ENCODE assay signal across 9 cellular contexts in genomic region chr16:57041182-57042156, GRCh38. TPM values are rescaled to one million over a fixed set of nuclear protein-coding genes. Genes with fewer than 3 reads are reported as not detected.
DNase-seq lines count a peak whose midpoint lies in the region; ATAC-seq, FAIRE-seq and TF ChIP-seq lines count a peak whose summit lies in the region.
"Had no signal": no experiment of that assay in that cellular context is flagged by ENCODE, and none has a peak within 500 bp of the region (broad histone marks: within the 10 kb centered on the region; RNA-seq: fewer than 3 reads in every experiment).

No MANE protein-coding gene starts in this region.

- H3K27me3 ChIP-seq in vagina (no peaks in the 10 kb centered on the region), pancreas (no peaks in the 10 kb centered on the region)

- H3K36me3 Mint-ChIP-seq in naive thymus-derived CD8-positive, alpha-beta T cell = peaks cover 0 to 71% (median 22%) of the 10 kb centered on the region in 3 donors

- H3K4me3 ChIP-seq in vagina (no peak overlapping the region), pancreas (no peak overlapping the region)

- ATAC-seq in HG03159 (IDR thresholded peaks at IDR 0.05; ENCODE audit: unreplicated experiment) (peak; percentile 32), pancreas (no peak)
- peak; percentile 78 to 91 for ATAC-seq in naive thymus-derived CD8-positive, alpha-beta T cell

- FAIRE-seq in RCC 7860 (lab: Jason Lieb, UNC) (no peak), pancreas (lab: Jason Lieb, UNC) (no peak)

- no peaks in the 10 kb centered on the region for H3K9me3 ChIP-seq in vagina
- no peaks in the 10 kb centered on the region for H3K9me3 ChIP-seq in pancreas

- H3K27me3 Mint-ChIP-seq in naive thymus-derived CD8-positive, alpha-beta T cell = no peaks in the 10 kb centered on the region

- H3K4me1 ChIP-seq in vagina = no peaks in the 10 kb centered on the region
- no peaks in the 10 kb centered on the region for H3K4me1 ChIP-seq in pancreas

- no peak for TF ChIP-seq CTCF in vagina (IDR thresholded peaks at IDR 0.05)
- TF ChIP-seq CTCF in pancreas (IDR thresholded peaks at IDR 0.05) = no peak

- WGBS in pancreas, 2 donors = 83 to 88% methylated on average over 12 of the region's 12 CpGs

- TF ChIP-seq POLR2A in GM19099 (IDR thresholded peaks at IDR 0.05; ENCODE audit: extremely low read depth, insufficient read length, low read depth) (peak; percentile 41), vagina (IDR thresholded peaks at IDR 0.05) (no peak)

- H3K4me1 Mint-ChIP-seq in naive thymus-derived CD8-positive, alpha-beta T cell = peaks cover 47 to 91% (median 87%) of the 10 kb centered on the region in 4 donors

- POLR2A ChIA-PET in naive thymus-derived CD8-positive, alpha-beta T cell (lab: Charles Lee) = interaction anchor here (0.6 to 13.2 kb wide), 27 partner anchors 10 to 112 kb away, joined by 3 to 319 read pairs (median 4); partner anchors contain the start of gene NLRC5

- H3K27ac ChIP-seq in vagina (no peak overlapping the region), pancreas (no peak overlapping the region)

- H3K36me3 ChIP-seq in vagina = peaks cover 0 to 14% of the 10 kb centered on the region in 2 donors
- H3K36me3 ChIP-seq in pancreas = no peaks in the 10 kb centered on the region

- intact Hi-C loops in vagina (cut with DNase I) (loop anchor here (10.0 kb wide), 1 partner anchor 177 kb away; the partner anchor contains the start of gene SLC12A3), pancreas (cut with DNase I) (no loop called here)

- H3K4me3 Mint-ChIP-seq in naive thymus-derived CD8-positive, alpha-beta T cell = peak overlapping the region; percentile 75 to 91 (median 86)

- DNase-seq in activated CD8-positive, alpha-beta memory T cell treated with anti-CD3 and anti-CD28 coated beads for 48 hours (ENCODE audit: low read depth in 2 of 3, low spot score in 2 of 3) = peak; percentile 53 to 75 (median 69)
- peak; percentile 50 to 92 (median 81) for DNase-seq in naive thymus-derived CD8-positive, alpha-beta T cell
- no peak for DNase-seq in RCC 7860 (ENCODE audit: low spot score)
- no peak for DNase-seq in vagina (ENCODE audit: extremely low spot score in 2 of 2)
- DNase-seq in pancreas = no peak
- no peak for DNase-seq in inferior parietal cortex (ENCODE audit: extremely low spot score)
- DNase-seq: left cardiac atrium had no signal

- H3K27ac Mint-ChIP-seq in naive thymus-derived CD8-positive, alpha-beta T cell = peak overlapping the region; percentile 95 to 100 (median 97)

- no peaks in the 10 kb centered on the region for H3K9me3 Mint-ChIP-seq in naive thymus-derived CD8-positive, alpha-beta T cell

RNA-seq across cellular contexts. Expression of gene CPNE2, which starts 50.9 kb away (rescaled TPM):
- 10 to 100 TPM in 1 of 2 experiments, 1 to 10 TPM in 1; 9.6 to 10.3 TPM for total RNA-seq in naive thymus-derived CD8-positive, alpha-beta T cell
- polyA plus RNA-seq in naive thymus-derived CD8-positive, alpha-beta T cell = 10 to 100 TPM; 26.8 to 60.4 (median 30.4) TPM
- total RNA-seq in vagina (40.3 TPM), pancreas (10 to 100 TPM in 1 of 6 donors, 1 to 10 TPM in 5; 3.2 to 12.4 (median 4.3) TPM)
- 10 to 100 TPM; 14.8 to 17.1 TPM for polyA plus RNA-seq in pancreas

RNA-seq across cellular contexts. Expression of gene NLRC5, which starts 52.1 kb away (rescaled TPM):
- total RNA-seq in naive thymus-derived CD8-positive, alpha-beta T cell = 100 to 1,000 TPM; 474 to 488 TPM
- 100 to 1,000 TPM in 1 of 3 donors, 10 to 100 TPM in 2; 70.4 to 137 (median 80.0) TPM for polyA plus RNA-seq in naive thymus-derived CD8-positive, alpha-beta T cell
- 114 TPM for total RNA-seq in vagina
- total RNA-seq in pancreas = 10 to 100 TPM in 2 of 6 donors, 1 to 10 TPM in 4; 4.6 to 18.5 (median 6.0) TPM
- polyA plus RNA-seq in pancreas = 10 to 100 TPM; 20.1 to 26.6 TPM

Comparison
In these comparisons a context has a peak if more than half of its experiments do, and no peak if none do; other contexts are left out.
1. ATAC-seq: peak in HG03159 (single experiment) and naive thymus-derived CD8-positive, alpha-beta T cell (2 of 2); none in pancreas (0 of 4).
2. DNase-seq: peak in activated CD8-positive, alpha-beta memory T cell treated with anti-CD3 and anti-CD28 coated beads for 48 hours (3 of 3) and naive thymus-derived CD8-positive, alpha-beta T cell (10 of 10); none in RCC 7860 (single experiment), vagina (0 of 2), pancreas (0 of 6) and inferior parietal cortex (single experiment).